9 cellular contexts compared by ENCODE assay signal in the genomic region with DNA sequence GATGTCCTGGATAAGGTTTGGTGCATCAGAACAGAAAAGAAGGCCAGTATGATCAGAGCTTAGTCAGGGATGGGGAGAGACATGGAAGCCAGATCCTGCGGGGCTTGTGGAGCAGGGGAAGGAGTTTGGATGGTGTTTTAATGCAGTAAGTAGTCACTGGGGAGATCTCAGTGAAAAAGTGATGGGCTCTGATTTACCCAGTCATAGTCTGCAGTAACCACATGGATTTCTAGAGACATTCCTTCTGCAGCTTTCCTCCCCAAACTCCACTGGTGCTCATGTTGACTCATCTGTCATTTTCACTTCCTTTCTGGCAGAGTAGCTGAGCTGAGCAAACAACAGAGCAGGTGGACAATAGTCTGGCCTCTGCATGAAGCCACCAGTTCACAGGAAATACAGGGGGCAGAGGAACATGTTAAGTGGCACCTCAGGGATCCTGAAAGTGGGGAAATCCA.
DNase-seq lines count a peak whose midpoint lies in the region; ATAC-seq and TF ChIP-seq lines count a peak whose summit lies in the region.
"Had no signal": no experiment of that assay in that cellular context is flagged by ENCODE, and none has a peak within 500 bp of the region (broad histone marks: within the 10 kb centered on the region; RNA-seq: fewer than 3 reads in every experiment).

No MANE protein-coding gene starts in this region.

- H3K9me3 ChIP-seq in colonic mucosa: no peaks in the 10 kb centered on the region

- ATAC-seq in GM18858 (IDR thresholded peaks at IDR 0.05; ENCODE audit: unreplicated experiment): peak; percentile 69

- intact Hi-C loops in colonic mucosa (cut with DNase I): no loop called here

- no peak for TF ChIP-seq CTCF in AG10803 (conservative IDR thresholded peaks at IDR 0.05; ENCODE audit: low read length)
- TF ChIP-seq CTCF in RWPE1 (conservative IDR thresholded peaks at IDR 0.05; ENCODE audit: low read depth): no peak
- TF ChIP-seq CTCF in colonic mucosa (IDR thresholded peaks at IDR 0.05): no peak

- CTCF ChIA-PET in RWPE1 (lab: Yijun Ruan, JAX): interaction anchor here (0.5 to 2.1 kb wide), 3 partner anchors 11 to 177 kb away, joined by 3 to 10 read pairs (median 4); no protein-coding TSS in a partner anchor

- H3K4me1 ChIP-seq in colonic mucosa: no peaks in the 10 kb centered on the region

- POLR2A ChIA-PET in RWPE1 (lab: Yijun Ruan, JAX; ENCODE audit: low non-redundant PET): no interaction called here

- no peaks in the 10 kb centered on the region for H3K36me3 ChIP-seq in colonic mucosa

- no peak overlapping the region for H3K9ac ChIP-seq in colonic mucosa (ENCODE audit: low read depth in 2 of 2, low read length in 2 of 2)

- peak; percentile 89 for DNase-seq in AG10803 (ENCODE audit: low read depth)
- peak; percentile 69 for DNase-seq in HPDE6-E6E7 (ENCODE audit: extremely low spot score)
- peak; percentile 46 for DNase-seq in RWPE1 (ENCODE audit: low spot score)
- DNase-seq in foreskin melanocyte: peak; percentile 15
- DNase-seq in colonic mucosa: no peak
- no peak for DNase-seq in NCI-H1436 (lab: John Stamatoyannopoulos, UW)
- DNase-seq in NCI-H82 treated with DMSO at 0.1 percent for 48 hours (lab: John Stamatoyannopoulos, UW; ENCODE audit: unreplicated experiment): no peak
- DNase-seq: left cardiac atrium had no signal

- no peak overlapping the region for H3K4me3 ChIP-seq in AG10803 (ENCODE audit: low read length)
- H3K4me3 ChIP-seq in colonic mucosa: no peak overlapping the region

- no peaks in the 10 kb centered on the region for H3K27me3 ChIP-seq in colonic mucosa

- H3K27ac ChIP-seq in RWPE1 (peak overlapping the region; percentile 54), colonic mucosa (no peak overlapping the region)

Comparison
In these comparisons a context has a peak if more than half of its experiments do, and no peak if none do; other contexts are left out.
1. DNase-seq: peak in AG10803 (single experiment), HPDE6-E6E7 (single experiment), RWPE1 (single experiment) and foreskin melanocyte (single experiment); none in colonic mucosa (single experiment), NCI-H1436 (single experiment) and NCI-H82 treated with DMSO at 0.1 percent for 48 hours (single experiment).